In genomic region chr18:79510046-79510685, GRCh38 we compare ENCODE assay signal across 15 cellular contexts.
DNase-seq lines count a peak whose midpoint lies in the region; ATAC-seq and TF ChIP-seq lines count a peak whose summit lies in the region.
"Had no signal": no experiment of that assay in that cellular context is flagged by ENCODE, and none has a peak within 500 bp of the region (broad histone marks: within the 10 kb centered on the region; RNA-seq: fewer than 3 reads in every experiment).

No MANE protein-coding gene starts in this region.

- peaks cover 51% of the 10 kb centered on the region for H3K36me3 ChIP-seq in BLaER1
- H3K36me3 ChIP-seq: SJCRH30 had no signal

- TF ChIP-seq CTCF in CD14-positive monocyte (IDR thresholded peaks at IDR 0.05), result no peak

- peaks cover 45% of the 10 kb centered on the region for H3K4me1 Mint-ChIP-seq in CD14-positive monocyte

- H3K4me3 Mint-ChIP-seq in CD14-positive monocyte, result peak overlapping the region in 1 of 2 donors; percentile 15

- DNase-seq in CD14-positive monocyte (ENCODE audit: low spot score) (peak; percentile 17), islet precursor cell (peak; percentile 18), posterior cingulate gyrus (peak in 6 of 10 donors; percentile 3 to 70 (median 30)), CD1c-positive myeloid dendritic cell (ENCODE audit: extremely low spot score) (no peak)
- DNase-seq: activated CD4-positive, alpha-beta T cell treated with anti-CD3 and anti-CD28 coated beads for 1 hour; activated T-cell treated with anti-CD3 and anti-CD28 coated beads, Interleukin-2, amount 50 U/mL, for 1 hour; DMS79; IMR-90; NCI-H2081; NCI-H510A treated with DMSO at 0.1 percent for 48 hours; SJCRH30; T-helper 9 cell had no signal

- peaks cover 16 to 27% (median 21%) of the 10 kb centered on the region in 3 donors for H3K27me3 Mint-ChIP-seq in CD14-positive monocyte (ENCODE audit: low read depth in 3 of 3)

- peaks cover 0 to 5% (median 3%) of the 10 kb centered on the region in 7 donors for H3K9me3 Mint-ChIP-seq in CD14-positive monocyte

- ATAC-seq in HG03442 (IDR thresholded peaks at IDR 0.05; ENCODE audit: unreplicated experiment) (no peak), HG02610 (IDR thresholded peaks at IDR 0.05; ENCODE audit: unreplicated experiment) (no peak)

- H3K36me3 Mint-ChIP-seq in CD14-positive monocyte, result peaks cover 18 to 32% of the 10 kb centered on the region in 2 donors

- no peak overlapping the region for H3K27ac Mint-ChIP-seq in CD14-positive monocyte

- H4K20me1 ChIP-seq in BLaER1, result peaks cover 40% of the 10 kb centered on the region

- H3K27ac ChIP-seq in BLaER1, result no peak overlapping the region
- H3K27ac ChIP-seq: SJCRH30 had no signal

- intact Hi-C loops in CD14-positive monocyte (cut with micrococcal nuclease) (no loop called here), posterior cingulate gyrus (cut with DNase I) (no loop called here)

- H3K9me3 ChIP-seq in BLaER1, result no peaks in the 10 kb centered on the region
- H3K9me3 ChIP-seq: SJCRH30 had no signal

- no peaks in the 10 kb centered on the region for H3K27me3 ChIP-seq in BLaER1
- H3K27me3 ChIP-seq: SJCRH30 had no signal

- no peak overlapping the region for H3K9ac ChIP-seq in BLaER1

- no peak overlapping the region for H3K4me3 ChIP-seq in BLaER1
- H3K4me3 ChIP-seq: SJCRH30 had no signal

- peaks cover 56% of the 10 kb centered on the region for H3K4me1 ChIP-seq in BLaER1
- H3K4me1 ChIP-seq: SJCRH30 had no signal

- H3K4me2 ChIP-seq in BLaER1, result peak overlapping the region; percentile 92
